8 cellular contexts compared by ENCODE assay signal in genomic region chr11:58577441-58578135, GRCh38. TPM values are rescaled to one million over a fixed set of nuclear protein-coding genes. Genes with fewer than 3 reads are reported as not detected.
DNase-seq lines count a peak whose midpoint lies in the region; ATAC-seq and TF ChIP-seq lines count a peak whose summit lies in the region.

No MANE protein-coding gene starts in this region.

- peak; percentile 16 for ATAC-seq in CD4-positive, alpha-beta T cell (ENCODE audit: poor library complexity)
- ATAC-seq in GM19397 (IDR thresholded peaks at IDR 0.05; ENCODE audit: unreplicated experiment) (peak; percentile 40), HG03521 (IDR thresholded peaks at IDR 0.05; ENCODE audit: unreplicated experiment) (peak; percentile 36), SK-N-SH treated with all-trans-retinoic acid at 6 μM for 48 hours (no peak; the same call in none of the 3 replicates), left ventricle myocardium superior (no peak)
- ATAC-seq in activated naive CD8-positive, alpha-beta T cell treated with anti-CD3 and anti-CD28 coated beads, Interleukin-2, amount 10 ng/mL, durations not matched to agents 7 days and 5 days (ENCODE audit: low read depth) = peak; percentile 50

- H3K4me1 Mint-ChIP-seq in CD4-positive, alpha-beta T cell (ENCODE audit: low read depth) = peaks cover 74% of the 10 kb centered on the region
- H3K4me1 Mint-ChIP-seq in activated naive CD8-positive, alpha-beta T cell treated with anti-CD3 and anti-CD28 coated beads, Interleukin-2, amount 10 ng/mL, durations not matched to agents 7 days and 5 days = peaks cover 47% of the 10 kb centered on the region

- H3K9me3 Mint-ChIP-seq in CD4-positive, alpha-beta T cell = no peaks in the 10 kb centered on the region
- H3K9me3 Mint-ChIP-seq in activated naive CD8-positive, alpha-beta T cell treated with anti-CD3 and anti-CD28 coated beads, Interleukin-2, amount 10 ng/mL, durations not matched to agents 7 days and 5 days = no peaks in the 10 kb centered on the region

- TF ChIP-seq CTCF in CD4-positive, alpha-beta T cell (IDR thresholded peaks at IDR 0.05) = no peak

- H3K4me1 ChIP-seq in skeletal muscle satellite cell (ENCODE audit: control insufficient read depth, insufficient read depth, low read length) = peaks cover 53% of the 10 kb centered on the region

- H3K36me3 Mint-ChIP-seq in CD4-positive, alpha-beta T cell (ENCODE audit: low read depth) = peaks cover 51% of the 10 kb centered on the region
- peaks cover 25% of the 10 kb centered on the region for H3K36me3 Mint-ChIP-seq in activated naive CD8-positive, alpha-beta T cell treated with anti-CD3 and anti-CD28 coated beads, Interleukin-2, amount 10 ng/mL, durations not matched to agents 7 days and 5 days

- H3K9ac ChIP-seq in skeletal muscle satellite cell (ENCODE audit: low read depth, low read length) = peak overlapping the region; percentile 97

- DNase-seq in CD4-positive, alpha-beta T cell = peak; percentile 54 to 74 (median 64)
- DNase-seq in activated naive CD8-positive, alpha-beta T cell treated with anti-CD3 and anti-CD28 coated beads, Interleukin-2, amount 10 ng/mL, durations not matched to agents 7 days and 5 days = no peak
- DNase-seq in left ventricle myocardium superior (peak; percentile 53), NCI-H2171 (lab: John Stamatoyannopoulos, UW) (no peak)

- POLR2A ChIA-PET in CD4-positive, alpha-beta T cell (lab: Charles Lee) = interaction anchor here (0.7 to 6.5 kb wide), 24 partner anchors 11 to 1252 kb away, joined by 3 to 108 read pairs (median 6); partner anchors contain the start of genes OSBP, SELENOH, SSRP1 and ZDHHC5
- POLR2A ChIA-PET in activated naive CD8-positive, alpha-beta T cell treated with anti-CD3 and anti-CD28 coated beads, Interleukin-2, amount 10 ng/mL, durations not matched to agents 7 days and 5 days (lab: Charles Lee) = interaction anchor here (0.6 to 4.5 kb wide), 10 partner anchors 10 to 1091 kb away, joined by 3 to 29 read pairs (median 4); partner anchors contain the start of genes FAM111B, PATL1 and SELENOH

- H3K27me3 ChIP-seq in CD4-positive, alpha-beta T cell (ENCODE audit: control insufficient read depth, insufficient read depth, low read length) = no peaks in the 10 kb centered on the region
- no peaks in the 10 kb centered on the region for H3K27me3 ChIP-seq in skeletal muscle satellite cell (ENCODE audit: control insufficient read depth, insufficient read depth, low read length)

- no peaks in the 10 kb centered on the region for H3K27me3 Mint-ChIP-seq in CD4-positive, alpha-beta T cell
- no peaks in the 10 kb centered on the region for H3K27me3 Mint-ChIP-seq in activated naive CD8-positive, alpha-beta T cell treated with anti-CD3 and anti-CD28 coated beads, Interleukin-2, amount 10 ng/mL, durations not matched to agents 7 days and 5 days

- H3K36me3 ChIP-seq in skeletal muscle satellite cell (ENCODE audit: insufficient read depth, low read length) = no peaks in the 10 kb centered on the region

- peak overlapping the region; percentile 90 for H3K4me2 ChIP-seq in skeletal muscle satellite cell (ENCODE audit: low read length)

- H3K4me3 ChIP-seq in skeletal muscle satellite cell (ENCODE audit: low read length) = peak overlapping the region; percentile 90

- H3K4me3 Mint-ChIP-seq in CD4-positive, alpha-beta T cell = peak overlapping the region; percentile 97
- peak overlapping the region; percentile 96 for H3K4me3 Mint-ChIP-seq in activated naive CD8-positive, alpha-beta T cell treated with anti-CD3 and anti-CD28 coated beads, Interleukin-2, amount 10 ng/mL, durations not matched to agents 7 days and 5 days

- peak overlapping the region; percentile 100 for H3K27ac ChIP-seq in CD4-positive, alpha-beta T cell (ENCODE audit: low read depth, low read length)

- peak overlapping the region; percentile 99 for H3K27ac Mint-ChIP-seq in CD4-positive, alpha-beta T cell
- peak overlapping the region; percentile 97 for H3K27ac Mint-ChIP-seq in activated naive CD8-positive, alpha-beta T cell treated with anti-CD3 and anti-CD28 coated beads, Interleukin-2, amount 10 ng/mL, durations not matched to agents 7 days and 5 days

- CTCF ChIA-PET in CD4-positive, alpha-beta T cell (lab: Charles Lee) = interaction anchor here (0.7 to 5.8 kb wide), 7 partner anchors 10 to 54 kb away, joined by 3 to 53 read pairs (median 5); no protein-coding TSS in a partner anchor

- intact Hi-C loops in CD4-positive, alpha-beta T cell (cut with DNase I, micrococcal nuclease) = loop anchor here (1.0 to 10.0 kb wide), 14 partner anchors 15 to 1253 kb away; partner anchors contain the start of genes FAM111A (in 2 of the 2), CNTF (in 1 of the 2), MED19 (in 1 of the 2) and OSBP (in 1 of the 2)
- intact Hi-C loops in left ventricle myocardium superior (cut with micrococcal nuclease) = loop anchor here (10.0 kb wide), 1 partner anchor 47 kb away; the partner anchor contains the start of gene CNTF

- no peaks in the 10 kb centered on the region for H3K9me3 ChIP-seq in CD4-positive, alpha-beta T cell (ENCODE audit: control insufficient read depth, low read length)
- no peaks in the 10 kb centered on the region for H3K9me3 ChIP-seq in skeletal muscle satellite cell (replicated peaks; ENCODE audit: low read length)

TF ChIP-seq in SK-N-SH treated with all-trans-retinoic acid at 6 μM for 48 hours, 23 proteins besides CTCF, POLR2A, EP300 and RAD21:
- TF ChIP-seq ZNF8 (CRISPR knock-in tag; IDR thresholded peaks at IDR 0.05) = peak; percentile 92; the same call in 1 of the 2 replicates
- no peak for TF ChIP-seq POU6F1 (CRISPR knock-in tag; IDR thresholded peaks at IDR 0.05; ENCODE audit: borderline replicate concordance, low read depth)

RNA-seq across cellular contexts. Expression of gene ZFP91, which starts 1.3 kb away (rescaled TPM):
- 10 to 100 TPM; 46.5 to 46.7 TPM for total RNA-seq in CD4-positive, alpha-beta T cell
- 10 to 100 TPM; 52.8 to 54.2 TPM for total RNA-seq in activated naive CD8-positive, alpha-beta T cell treated with anti-CD3 and anti-CD28 coated beads, Interleukin-2, amount 10 ng/mL, durations not matched to agents 7 days and 5 days
- total RNA-seq in left ventricle myocardium superior = 64.4 TPM
- total RNA-seq in skeletal muscle satellite cell (2012; rRNA removed) = 40.6 and 45.1 TPM in 2 replicates

RNA-seq across cellular contexts. Expression of gene LPXN, which starts 1.9 kb away (rescaled TPM):
- 10 to 100 TPM; 35.5 to 36.3 TPM for total RNA-seq in CD4-positive, alpha-beta T cell
- 100 to 1,000 TPM; 145 to 159 TPM for total RNA-seq in activated naive CD8-positive, alpha-beta T cell treated with anti-CD3 and anti-CD28 coated beads, Interleukin-2, amount 10 ng/mL, durations not matched to agents 7 days and 5 days
- 5.0 TPM for total RNA-seq in left ventricle myocardium superior
- 31.9 and 44.1 TPM in 2 replicates for total RNA-seq in skeletal muscle satellite cell (2012; rRNA removed)

RNA-seq across cellular contexts. Expression of gene CNTF, which starts 44.9 kb away (rescaled TPM):
- total RNA-seq in CD4-positive, alpha-beta T cell = 1 to 10 TPM; 3.1 to 3.9 TPM
- total RNA-seq in activated naive CD8-positive, alpha-beta T cell treated with anti-CD3 and anti-CD28 coated beads, Interleukin-2, amount 10 ng/mL, durations not matched to agents 7 days and 5 days = 1 to 10 TPM; 2.6 to 3.0 TPM
- 1.4 TPM for total RNA-seq in left ventricle myocardium superior
- total RNA-seq in skeletal muscle satellite cell (2012; rRNA removed) = 2.3 and 2.6 TPM in 2 replicates

Comparison
In these comparisons a context has a peak if more than half of its experiments do, and no peak if none do; other contexts are left out.
1. ATAC-seq: peak in CD4-positive, alpha-beta T cell (single experiment), GM19397 (single experiment), HG03521 (single experiment) and activated naive CD8-positive, alpha-beta T cell treated with anti-CD3 and anti-CD28 coated beads, Interleukin-2, amount 10 ng/mL, durations not matched to agents 7 days and 5 days (single experiment); none in SK-N-SH treated with all-trans-retinoic acid at 6 μM for 48 hours (single experiment) and left ventricle myocardium superior (single experiment).
2. DNase-seq: peak in CD4-positive, alpha-beta T cell (10 of 10) and left ventricle myocardium superior (single experiment); none in activated naive CD8-positive, alpha-beta T cell treated with anti-CD3 and anti-CD28 coated beads, Interleukin-2, amount 10 ng/mL, durations not matched to agents 7 days and 5 days (single experiment) and NCI-H2171 (single experiment).